In genomic region chr1:226738995-226739695, GRCh38 we compare ENCODE assay signal across 7 cellular contexts. TPM values are rescaled to one million over a fixed set of nuclear protein-coding genes. Genes with fewer than 3 reads are reported as not detected.
DNase-seq lines count a peak whose midpoint lies in the region; ATAC-seq and TF ChIP-seq lines count a peak whose summit lies in the region.

TSS of gene ITPKB (minus strand) at chr1:226739282. CDS start at chr1:226737458, 1,824 bp downstream.

- intact Hi-C loops in lower leg skin (cut with DNase I; ENCODE audit: low total_unique reads) = loop anchor here (10.0 kb wide), 1 partner anchor 86 kb away; no protein-coding TSS in a partner anchor

- H3K27ac ChIP-seq in ectodermal cell (ENCODE audit: insufficient read depth, low read depth, low read length, poor library complexity, severe bottlenecking) = no peak within 1 kb of the TSS

- no peak for TF ChIP-seq POLR2A in lower leg skin (IDR thresholded peaks at IDR 0.05)

- H3K4me3 ChIP-seq in ectodermal cell (ENCODE audit: insufficient read depth, low read depth, low read length) (peak within 1 kb of the TSS; percentile 71), lower leg skin (ENCODE audit: low read depth, poor library complexity, severe bottlenecking) (peak within 1 kb of the TSS; percentile 91)

- no peaks in the 10 kb centered on the region for H3K36me3 ChIP-seq in ectodermal cell (ENCODE audit: control insufficient read depth, insufficient read depth, low read length)

- H3K4me1 ChIP-seq in ectodermal cell (ENCODE audit: control insufficient read depth, insufficient read depth, low read length) = peaks cover 21% of the 10 kb centered on the region

- H3K9me3 ChIP-seq in ectodermal cell (ENCODE audit: control insufficient read depth, low read length) = no peaks in the 10 kb centered on the region

- TF ChIP-seq CTCF in lower leg skin (IDR thresholded peaks at IDR 0.05) = no peak

- WGBS in ectodermal cell, 2 experiments = 2 to 4% methylated on average over 18 to 23 of the region's 23 CpGs
- 0 to 1% methylated on average over 23 of the region's 23 CpGs for WGBS in lower leg skin, 2 donors

- ATAC-seq in GM18868 (IDR thresholded peaks at IDR 0.05; ENCODE audit: unreplicated experiment) = peak; percentile 26

- peaks cover 51% of the 10 kb centered on the region for H3K27me3 ChIP-seq in ectodermal cell (ENCODE audit: control insufficient read depth, insufficient read depth, low read length, poor library complexity, severe bottlenecking)

- peak; percentile 77 for DNase-seq in M059J (ENCODE audit: low read depth)
- DNase-seq in activated CD4-positive, alpha-beta T cell treated with anti-CD3 and anti-CD28 coated beads for 4 hours = peak; percentile 66 to 74
- DNase-seq in lower leg skin (ENCODE audit: low spot score in 2 of 2) = peak; percentile 52 to 93
- peak; percentile 63 for DNase-seq in stimulated activated CD8-positive, alpha-beta memory T cell treated with anti-CD3 and anti-CD28 coated beads, Interleukin-4, amount 100 ng/mL, for 48 hours
- no peak for DNase-seq in DMS 273 treated with DMSO at 0.1 percent for 48 hours (lab: John Stamatoyannopoulos, UW)

RNA-seq across cellular contexts. Expression of gene ITPKB, which starts in this region (rescaled TPM):
- 2.6 and 6.1 TPM in 2 replicates for total RNA-seq in M059J (2014; rRNA removed; shearing (Covaris generic))
- 17.1 TPM for polyA plus RNA-seq in ectodermal cell (2013, experiment 1 of 4)
- 18.1 TPM for polyA plus RNA-seq in ectodermal cell (2013, experiment 2 of 4)
- 11.2 TPM for polyA plus RNA-seq in ectodermal cell (2013, experiment 3 of 4)
- 12.5 TPM for polyA plus RNA-seq in ectodermal cell (2013, experiment 4 of 4)
- 10 to 100 TPM; 39.3 to 57.2 (median 44.1) TPM for total RNA-seq in lower leg skin
